In genomic region chr15:50820808-50821382, GRCh38 we compare ENCODE assay signal across 14 cellular contexts. TPM values are rescaled to one million over a fixed set of nuclear protein-coding genes. Genes with fewer than 3 reads are reported as not detected.
DNase-seq lines count a peak whose midpoint lies in the region; ATAC-seq, FAIRE-seq and TF ChIP-seq lines count a peak whose summit lies in the region.
"Had no signal": no experiment of that assay in that cellular context is flagged by ENCODE, and none has a peak within 500 bp of the region (broad histone marks: within the 10 kb centered on the region; RNA-seq: fewer than 3 reads in every experiment).

No MANE protein-coding gene starts in this region.

- H3K36me3 ChIP-seq in bronchial epithelial cell (ENCODE audit: control insufficient read depth, insufficient read depth, low read length) = no peaks in the 10 kb centered on the region
- H3K36me3 ChIP-seq: BLaER1 had no signal

- FAIRE-seq in bronchial epithelial cell (lab: Jason Lieb, UNC) = peak; percentile 7

- no peaks in the 10 kb centered on the region for H3K4me1 Mint-ChIP-seq in activated naive CD4-positive, alpha-beta T cell treated with anti-CD3 and anti-CD28 coated beads for 36 hours (ENCODE audit: low read depth)
- H3K4me1 Mint-ChIP-seq: CD8-positive, alpha-beta memory T cell had no signal

- H3K9me3 Mint-ChIP-seq in activated naive CD4-positive, alpha-beta T cell treated with anti-CD3 and anti-CD28 coated beads for 36 hours = no peaks in the 10 kb centered on the region
- H3K9me3 Mint-ChIP-seq: CD8-positive, alpha-beta memory T cell; H9; HFFc6 had no signal

- intact Hi-C loops in dorsolateral prefrontal cortex (cut with DNase I) = no loop called here
- intact Hi-C loops in activated naive CD4-positive, alpha-beta T cell treated with anti-CD3 and anti-CD28 coated beads for 36 hours (cut with micrococcal nuclease) = no loop called here

- H3K27me3 ChIP-seq in bronchial epithelial cell (ENCODE audit: control insufficient read depth, insufficient read depth, low read length) (no peaks in the 10 kb centered on the region), dorsolateral prefrontal cortex (peaks cover 0 to 4% (median 0%) of the 10 kb centered on the region in 45 donors)
- H3K27me3 ChIP-seq: BLaER1 had no signal

- H3K36me3 Mint-ChIP-seq in activated naive CD4-positive, alpha-beta T cell treated with anti-CD3 and anti-CD28 coated beads for 36 hours (ENCODE audit: low read depth) = no peaks in the 10 kb centered on the region
- H3K36me3 Mint-ChIP-seq: CD8-positive, alpha-beta memory T cell had no signal

- H3K27ac Mint-ChIP-seq in activated naive CD4-positive, alpha-beta T cell treated with anti-CD3 and anti-CD28 coated beads for 36 hours = no peak overlapping the region
- H3K27ac Mint-ChIP-seq: CD8-positive, alpha-beta memory T cell; HFFc6 had no signal

- CTCF ChIA-PET in activated naive CD4-positive, alpha-beta T cell treated with anti-CD3 and anti-CD28 coated beads for 36 hours (lab: Charles Lee) = no interaction called here

- no peak for TF ChIP-seq CTCF in bronchial epithelial cell (IDR thresholded peaks at IDR 0.05; ENCODE audit: insufficient read depth, low read length, severe bottlenecking)
- TF ChIP-seq CTCF in retinal pigment epithelial cell (conservative IDR thresholded peaks at IDR 0.05; ENCODE audit: low read depth, low read length) = no peak
- no peak for TF ChIP-seq CTCF in dorsolateral prefrontal cortex (IDR thresholded peaks at IDR 0.05 in 54 of 56, conservative IDR thresholded peaks at IDR 0.05 in 2 of 56; ENCODE audit: low read depth in 1 of 56, partially characterized antibody in 56 of 56)

- no peak overlapping the region for H3K27ac ChIP-seq in dorsolateral prefrontal cortex
- H3K27ac ChIP-seq: BLaER1, HL-60 had no signal

- no peak overlapping the region for H3K4me3 Mint-ChIP-seq in activated naive CD4-positive, alpha-beta T cell treated with anti-CD3 and anti-CD28 coated beads for 36 hours
- H3K4me3 Mint-ChIP-seq: CD8-positive, alpha-beta memory T cell; H9; HFFc6 had no signal

- ATAC-seq in GM18861 (IDR thresholded peaks at IDR 0.05; ENCODE audit: unreplicated experiment) = no peak

- H3K4me3 ChIP-seq in bronchial epithelial cell (ENCODE audit: low read depth, low read length) = no peak overlapping the region
- H3K4me3 ChIP-seq in retinal pigment epithelial cell (ENCODE audit: low read length) = no peak overlapping the region
- H3K4me3 ChIP-seq in dorsolateral prefrontal cortex = no peak overlapping the region
- H3K4me3 ChIP-seq: BLaER1 had no signal

- H3K27me3 Mint-ChIP-seq in activated naive CD4-positive, alpha-beta T cell treated with anti-CD3 and anti-CD28 coated beads for 36 hours (ENCODE audit: low read depth) = peaks cover 4% of the 10 kb centered on the region

- peak; percentile 62 for DNase-seq in COLO829 (ENCODE audit: low spot score)
- peak; percentile 22 for DNase-seq in M059J (ENCODE audit: low read depth)
- no peak for DNase-seq in bronchial epithelial cell (ENCODE audit: low read depth)
- peak; percentile 34 for DNase-seq in retinal pigment epithelial cell (ENCODE audit: low read depth)
- no peak for DNase-seq in dorsolateral prefrontal cortex
- no peak for DNase-seq in activated naive CD4-positive, alpha-beta T cell treated with anti-CD3 and anti-CD28 coated beads for 36 hours
- DNase-seq: CD8-positive, alpha-beta memory T cell; GOT3; H9; HFFc6; KBM-7 had no signal

RNA-seq across cellular contexts. Expression of gene SPPL2A, which starts 55.4 kb away (rescaled TPM):
- total RNA-seq in M059J (2014; rRNA removed; shearing (Covaris generic)) = 228 and 341 TPM in 2 replicates
- total RNA-seq in bronchial epithelial cell (64.5 and 75.0 TPM in 2 replicates), dorsolateral prefrontal cortex (10 to 100 TPM; 29.9 to 66.0 (median 45.8) TPM)
- 10 to 100 TPM; 37.7 to 41.6 TPM for total RNA-seq in activated naive CD4-positive, alpha-beta T cell treated with anti-CD3 and anti-CD28 coated beads for 36 hours

Comparison
In these comparisons a context has a peak if more than half of its experiments do, and no peak if none do; other contexts are left out.
1. DNase-seq: peak in COLO829 (single experiment), M059J (single experiment) and retinal pigment epithelial cell (single experiment); none in bronchial epithelial cell (single experiment), dorsolateral prefrontal cortex (0 of 10) and activated naive CD4-positive, alpha-beta T cell treated with anti-CD3 and anti-CD28 coated beads for 36 hours (single experiment).